1 cellular context compared by ENCODE assay signal in genomic region chr19:31351212-31352193, GRCh38.
TF ChIP-seq lines count a peak whose summit lies in the region.

No MANE protein-coding gene starts in this region.

TF ChIP-seq in H1, 55 proteins besides CTCF, POLR2A, EP300 and RAD21:
- TF ChIP-seq POLR2AphosphoS5 (IDR thresholded peaks at IDR 0.05; ENCODE audit: low read depth, low read length) (no peak), KDM1A (IDR thresholded peaks at IDR 0.05; ENCODE audit: borderline replicate concordance, low read length) (no peak), KDM4A (IDR thresholded peaks at IDR 0.05; ENCODE audit: low read depth, low read length, severe bottlenecking) (peak; percentile 36), BCL11A (IDR thresholded peaks at IDR 0.05; ENCODE audit: low read depth in 2 of 2, low read length in 2 of 2) (no peak), CHD1 (IDR thresholded peaks at IDR 0.05; ENCODE audit: low read depth, low read length) (no peak), CTBP2 (IDR thresholded peaks at IDR 0.05; ENCODE audit: borderline replicate concordance, insufficient read depth, insufficient read length, low read length) (peak; percentile 46), CEBPB (IDR thresholded peaks at IDR 0.05; ENCODE audit: low read depth, low read length) (no peak), RFX5 (IDR thresholded peaks at IDR 0.05; ENCODE audit: borderline replicate concordance, low read depth, low read length) (no peak), USF2 (IDR thresholded peaks at IDR 0.05; ENCODE audit: low read length) (no peak), RNF2 (IDR thresholded peaks at IDR 0.05; ENCODE audit: borderline replicate concordance, low read depth, low read length, missing control alignments, poor library complexity, severe bottlenecking) (no peak), E2F6 (IDR thresholded peaks at IDR 0.05) (peak; percentile 86), SAP30 (IDR thresholded peaks at IDR 0.05; ENCODE audit: insufficient read depth, insufficient replicate concordance, low read length) (no peak), ZNF274 (IDR thresholded peaks at IDR 0.05; ENCODE audit: borderline replicate concordance, extremely low read depth, low read length) (no peak), ATF3 (IDR thresholded peaks at IDR 0.05; ENCODE audit: insufficient read depth, low read depth, low read length) (no peak), RBBP5 (IDR thresholded peaks at IDR 0.05; ENCODE audit: borderline replicate concordance, low read depth, low read length) (no peak), CREB1 (IDR thresholded peaks at IDR 0.05) (no peak), SP1 (IDR thresholded peaks at IDR 0.05; ENCODE audit: low read depth, low read length) (no peak), CBX5 (IDR thresholded peaks at IDR 0.05; ENCODE audit: low read depth, low read length) (no peak), HDAC6 (IDR thresholded peaks at IDR 0.05; ENCODE audit: low read depth, low read length) (no peak), TCF12 (IDR thresholded peaks at IDR 0.05; ENCODE audit: low read depth, low read length) (no peak), ATF2 (IDR thresholded peaks at IDR 0.05; ENCODE audit: low read length) (no peak), KDM5A (IDR thresholded peaks at IDR 0.05; ENCODE audit: low read length) (no peak), TBP (IDR thresholded peaks at IDR 0.05; ENCODE audit: low read depth, low read length) (no peak), CHD2 (IDR thresholded peaks at IDR 0.05; ENCODE audit: low read length) (no peak), GTF2F1 (IDR thresholded peaks at IDR 0.05; ENCODE audit: borderline replicate concordance, low read depth, low read length) (no peak), ASH2L (IDR thresholded peaks at IDR 0.05; ENCODE audit: low read length) (peak; percentile 84), HDAC2 (IDR thresholded peaks at IDR 0.05; ENCODE audit: borderline replicate concordance in 1 of 2, low read depth in 2 of 2, low read length in 2 of 2) (no peak), NANOG (IDR thresholded peaks at IDR 0.05; ENCODE audit: insufficient read depth, low read depth, low read length, poor library complexity, severe bottlenecking) (no peak), MAX (IDR thresholded peaks at IDR 0.05) (peak; percentile 55; the same call in 1 of the 2 replicates), MAFK (IDR thresholded peaks at IDR 0.05; ENCODE audit: low read depth, low read length) (no peak), SIRT6 (IDR thresholded peaks at IDR 0.05; ENCODE audit: low read length) (no peak), BACH1 (IDR thresholded peaks at IDR 0.05; ENCODE audit: low read length) (no peak), TAF1 (IDR thresholded peaks at IDR 0.05; ENCODE audit: low read depth, low read length) (0 out of 2 replicates have a peak, but pooled peaks have one; percentile 13), NRF1 (IDR thresholded peaks at IDR 0.05; ENCODE audit: low read depth, low read length) (no peak), EGR1 (IDR thresholded peaks at IDR 0.05; ENCODE audit: borderline replicate concordance, low read depth, low read length) (no peak), TEAD4 (IDR thresholded peaks at IDR 0.05; ENCODE audit: low read depth, low read length) (no peak), TAF7 (optimal IDR thresholded peaks at IDR 0.05; ENCODE audit: borderline replicate concordance, low read depth, low read length) (peak; percentile 18), CBX8 (IDR thresholded peaks at IDR 0.05; ENCODE audit: borderline replicate concordance, low read depth, low read length) (no peak), FOSL1 (IDR thresholded peaks at IDR 0.05; ENCODE audit: insufficient read depth, low read depth, low read length) (no peak), SP2 (IDR thresholded peaks at IDR 0.05; ENCODE audit: low read length) (no peak), EZH2 (IDR thresholded peaks at IDR 0.05; ENCODE audit: low read depth, low read length, severe bottlenecking) (peak; percentile 63), CHD7 (IDR thresholded peaks at IDR 0.05; ENCODE audit: insufficient replicate concordance, low read length) (no peak), RXRA (IDR thresholded peaks at IDR 0.05; ENCODE audit: insufficient read depth, low read depth, low read length) (no peak), BRCA1 (IDR thresholded peaks at IDR 0.05; ENCODE audit: low read depth, low read length) (no peak), SIN3A (conservative IDR thresholded peaks at IDR 0.05 in 1 of 2, IDR thresholded peaks at IDR 0.05 in 1 of 2; ENCODE audit: low read depth in 1 of 2, low read length in 2 of 2) (peak in 1 of 2 experiments; percentile 26; a peak in 1 of 4 replicates), SUZ12 (IDR thresholded peaks at IDR 0.05; ENCODE audit: low read length) (peak; percentile 72), JUND (IDR thresholded peaks at IDR 0.05; ENCODE audit: low read length) (no peak), SP4 (IDR thresholded peaks at IDR 0.05; ENCODE audit: low read length) (no peak), SRF (IDR thresholded peaks at IDR 0.05; ENCODE audit: low read depth, low read length) (no peak), SIX5 (IDR thresholded peaks at IDR 0.05; ENCODE audit: low read depth, low read length) (no peak), PHF8 (conservative IDR thresholded peaks at IDR 0.05; ENCODE audit: low read depth, low read length) (no peak), POU5F1 (IDR thresholded peaks at IDR 0.05; ENCODE audit: low read depth, low read length) (no peak), JUN (IDR thresholded peaks at IDR 0.05; ENCODE audit: low read depth, low read length) (no peak), GABPA (IDR thresholded peaks at IDR 0.05; ENCODE audit: borderline replicate concordance, insufficient read depth, low read length) (no peak), YY1 (IDR thresholded peaks at IDR 0.05; ENCODE audit: low read depth, low read length) (no peak)
